22 cellular contexts compared by ENCODE assay signal in genomic region chr14:69285661-69286255, GRCh38. TPM values are rescaled to one million over a fixed set of nuclear protein-coding genes. Genes with fewer than 3 reads are reported as not detected.
"Had no signal": no experiment of that assay in that cellular context is flagged by ENCODE, and none has a peak within 500 bp of the region (broad histone marks: within the 10 kb centered on the region; RNA-seq: fewer than 3 reads in every experiment).

No MANE protein-coding gene starts in this region.

- H3K27ac ChIP-seq: colonic mucosa, foreskin keratinocyte, lower lobe of right lung, parathyroid adenoma, prostate gland, spleen, uterus had no signal

- DNase-seq: colonic mucosa; dermis blood vessel endothelial cell; erythroblast; foreskin keratinocyte; head of caudate nucleus; hippocampal formation; kidney glomerular epithelial cell; lower lobe of right lung; midbrain; naive B cell; spleen; stimulated activated CD4-positive, alpha-beta T cell treated with anti-CD3 and anti-CD28 coated beads, Interleukin-15, amount 100 ng/mL, for 24 hours; stimulated activated CD4-positive, alpha-beta T cell treated with anti-CD3 and anti-CD28 coated beads, Interleukin-1b, Interleukin-23, amount 100 ng/mL, for 48 hours; stimulated activated CD4-positive, alpha-beta T cell treated with anti-CD3 and anti-CD28 coated beads, Interleukin-4, amount 100 ng/mL, for 24 hours; stimulated activated naive CD4-positive, alpha-beta T cell; trophoblast cell; uterus had no signal

- H3K9me3 ChIP-seq: colonic mucosa, lower lobe of right lung, prostate gland, spleen, uterus had no signal

- H3K4me1 Mint-ChIP-seq: memory B cell, naive B cell had no signal

- FAIRE-seq: endothelial cell of umbilical vein had no signal

- H3K9me3 Mint-ChIP-seq: memory B cell, naive B cell, nephron had no signal

- H3K4me3 Mint-ChIP-seq: memory B cell, nephron had no signal

- H3K4me3 ChIP-seq: colonic mucosa, lower lobe of right lung, prostate gland, spleen, uterus had no signal

- H3K27ac Mint-ChIP-seq: memory B cell, naive B cell, nephron had no signal

- H3K36me3 ChIP-seq: colonic mucosa, lower lobe of right lung, prostate gland, spleen, uterus had no signal

- H3K4me1 ChIP-seq: colonic mucosa, foreskin keratinocyte, lower lobe of right lung, parathyroid adenoma, prostate gland, uterus had no signal

- H3K36me3 Mint-ChIP-seq: memory B cell, naive B cell had no signal

- H3K27me3 ChIP-seq: colonic mucosa, spleen, uterus had no signal

- H3K9ac ChIP-seq: parathyroid adenoma had no signal

RNA-seq across cellular contexts. Expression of gene GALNT16, which starts 25.8 kb away (rescaled TPM):
- total RNA-seq: foreskin keratinocyte had no signal
- polyA plus RNA-seq: foreskin keratinocyte had no signal
